7 cellular contexts compared by ENCODE assay signal in genomic region chr16:49855822-49856740, GRCh38. TPM values are rescaled to one million over a fixed set of nuclear protein-coding genes. Genes with fewer than 3 reads are reported as not detected.
DNase-seq lines count a peak whose midpoint lies in the region; ATAC-seq and TF ChIP-seq lines count a peak whose summit lies in the region.

Gene ZNF423, minus strand, starts transcription at chr16:49856112. Its CDS starts 338 bp downstream, at chr16:49855774.

- 0 to 1% methylated on average over 57 to 80 of the region's 82 CpGs for WGBS in heart right ventricle, 2 donors

- TF ChIP-seq POLR2A in erythroblast (IDR thresholded peaks at IDR 0.05; ENCODE audit: low read length) = no peak

- ATAC-seq in HG02610 (IDR thresholded peaks at IDR 0.05; ENCODE audit: unreplicated experiment) = peak; percentile 5
- peak in 1 of 8 donors; percentile 1 for ATAC-seq in heart right ventricle

- peak within 1 kb of the TSS; percentile 40 to 84 (median 70) for H3K4me3 ChIP-seq in heart right ventricle

- intact Hi-C loops in heart right ventricle (cut with DNase I) = loop anchor here in 8 of 10 donors (2.0 to 10.0 kb wide), 12 partner anchors 15 to 364 kb away; no protein-coding TSS in a partner anchor

- H3K9me3 ChIP-seq in heart right ventricle = no peaks in the 10 kb centered on the region

- DNase-seq in heart right ventricle (peak in 1 of 2 donors; percentile 40), retina (peak; percentile 66), globus pallidus (ENCODE audit: low spot score) (no peak), erythroblast (lab: John Stamatoyannopoulos, UW) (no peak), activated gamma-delta T cell treated with Interleukin-2 at 50 U/mL for 16 hours (no peak)

- no peak for TF ChIP-seq CTCF in VCaP (conservative IDR thresholded peaks at IDR 0.05)
- no peak for TF ChIP-seq CTCF in heart right ventricle (IDR thresholded peaks at IDR 0.05)

- H3K36me3 ChIP-seq in heart right ventricle = no peaks in the 10 kb centered on the region

- H3K27me3 ChIP-seq in heart right ventricle = peaks cover 0 to 71% (median 0%) of the 10 kb centered on the region in 7 donors

- peaks cover 0 to 57% (median 45%) of the 10 kb centered on the region in 9 donors for H3K4me1 ChIP-seq in heart right ventricle

- H3K27ac ChIP-seq in VCaP = peak within 1 kb of the TSS; percentile 47; the same call in 1 of the 2 replicates
- peak within 1 kb of the TSS; percentile 85 to 99 (median 93) for H3K27ac ChIP-seq in heart right ventricle

RNA-seq across cellular contexts. Expression of gene ZNF423, which starts in this region (rescaled TPM):
- 10 to 100 TPM in 2 of 10 donors, 1 to 10 TPM in 8; 4.2 to 10.6 (median 7.4) TPM for total RNA-seq in heart right ventricle
- polyA plus RNA-seq in heart right ventricle = 1 to 10 TPM; 2.6 to 2.9 TPM
